22 cellular contexts compared by ENCODE assay signal in the genomic region with DNA sequence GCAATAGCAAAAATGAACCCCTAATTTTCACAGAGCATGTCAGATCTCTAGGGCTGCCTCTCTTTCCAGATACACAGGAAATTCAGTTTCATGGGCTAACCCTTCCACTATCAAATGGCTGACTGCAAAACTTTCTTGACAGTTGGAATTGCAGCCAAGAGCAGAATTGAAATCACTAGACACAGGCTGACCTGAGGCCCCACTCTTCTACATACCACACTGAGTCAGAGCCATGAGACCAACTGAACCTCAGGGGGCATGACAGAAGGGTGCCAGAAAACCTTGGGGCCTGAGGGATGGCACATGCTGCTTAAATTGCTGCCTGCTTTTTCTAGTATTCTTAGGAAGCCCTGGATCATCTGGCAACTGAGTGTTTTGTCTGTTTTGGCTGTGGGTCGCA. TPM values are rescaled to one million over a fixed set of nuclear protein-coding genes. Genes with fewer than 3 reads are reported as not detected.
A peak's percentile ranks its signal among the peaks of the same experiment; 100 is the strongest.
DNase-seq lines count a peak whose midpoint lies in the region; ATAC-seq and TF ChIP-seq lines count a peak whose summit lies in the region.
"Had no signal": no experiment of that assay in that cellular context is flagged by ENCODE, and none has a peak within 500 bp of the region (broad histone marks: within the 10 kb centered on the region; RNA-seq: fewer than 3 reads in every experiment).

No MANE protein-coding gene starts in this region.

- CTCF ChIA-PET in naive thymus-derived CD4-positive, alpha-beta T cell (lab: Charles Lee), result no interaction called here

- no peaks in the 10 kb centered on the region for H3K36me3 ChIP-seq in GM23338 (ENCODE audit: insufficient read depth)
- no peaks in the 10 kb centered on the region for H3K36me3 ChIP-seq in naive thymus-derived CD4-positive, alpha-beta T cell (ENCODE audit: control insufficient read depth in 2 of 3, insufficient read depth in 3 of 3, low read length in 3 of 3)
- H3K36me3 ChIP-seq: esophagus muscularis mucosa had no signal

- H3F3A ChIP-seq in GM23338 (replicated peaks; ENCODE audit: low read depth), result no peaks in the 10 kb centered on the region

- H3K4me3 ChIP-seq in GM23338, result no peak overlapping the region
- no peak overlapping the region for H3K4me3 ChIP-seq in naive thymus-derived CD4-positive, alpha-beta T cell (ENCODE audit: low read length)
- H3K4me3 ChIP-seq: esophagus muscularis mucosa, PC-9, SK-N-MC had no signal

- H3K9me3 Mint-ChIP-seq in GM23338, result no peaks in the 10 kb centered on the region; the same call in 2 of the 3 replicates
- H3K9me3 Mint-ChIP-seq in stimulated activated naive B cell treated with anti-CD40 and anti-IgM and Interleukin-4, amounts not matched to agents 10 μg/mL and 1 μg/mL and 100 μg/mL, for 72 hours, result no peaks in the 10 kb centered on the region
- H3K9me3 Mint-ChIP-seq in naive thymus-derived CD4-positive, alpha-beta T cell, result peaks cover 0 to 2% (median 0%) of the 10 kb centered on the region in 11 donors
- H3K9me3 Mint-ChIP-seq: activated naive CD4-positive, alpha-beta T cell treated with anti-CD3 and anti-CD28 coated beads, Interleukin-2, amount 10 ng/mL, durations not matched to agents 7 days and 5 days had no signal

- no peak overlapping the region for H3K4me3 Mint-ChIP-seq in GM23338
- no peak overlapping the region for H3K4me3 Mint-ChIP-seq in stimulated activated naive B cell treated with anti-CD40 and anti-IgM and Interleukin-4, amounts not matched to agents 10 μg/mL and 1 μg/mL and 100 μg/mL, for 72 hours
- no peak overlapping the region for H3K4me3 Mint-ChIP-seq in naive thymus-derived CD4-positive, alpha-beta T cell
- H3K4me3 Mint-ChIP-seq: activated CD4-positive, alpha-beta T cell treated with anti-CD3 and anti-CD28 coated beads, Interleukin-2, amount 10 ng/mL, durations not matched to agents 7 days and 5 days; activated naive CD4-positive, alpha-beta T cell treated with anti-CD3 and anti-CD28 coated beads, Interleukin-2, amount 10 ng/mL, durations not matched to agents 7 days and 5 days had no signal

- H3K4me2 ChIP-seq in GM23338, result 0 out of 2 replicates have a peak overlapping the region, but pooled peaks have one; percentile 92
- H3K4me2 ChIP-seq: PC-9 had no signal

- H3K4me1 Mint-ChIP-seq in GM23338, result peaks cover 27% of the 10 kb centered on the region
- peaks cover 28 to 53% of the 10 kb centered on the region in 2 donors for H3K4me1 Mint-ChIP-seq in stimulated activated naive B cell treated with anti-CD40 and anti-IgM and Interleukin-4, amounts not matched to agents 10 μg/mL and 1 μg/mL and 100 μg/mL, for 72 hours
- H3K4me1 Mint-ChIP-seq in naive thymus-derived CD4-positive, alpha-beta T cell, result peaks cover 5 to 21% (median 15%) of the 10 kb centered on the region in 7 donors

- peaks cover 21% of the 10 kb centered on the region for H3K27me3 ChIP-seq in GM23338 (ENCODE audit: insufficient read depth)
- H3K27me3 ChIP-seq in naive thymus-derived CD4-positive, alpha-beta T cell (ENCODE audit: control insufficient read depth in 2 of 2, insufficient read depth in 2 of 2, low read length in 2 of 2), result no peaks in the 10 kb centered on the region

- H2AFZ ChIP-seq in GM23338, result peak overlapping the region; percentile 76; the same call in 1 of the 2 replicates
- H2AFZ ChIP-seq: PC-9 had no signal

- no peaks in the 10 kb centered on the region for H4K20me1 ChIP-seq in GM23338 (replicated peaks; ENCODE audit: insufficient read depth)

- DNase-seq in GM23338 (ENCODE audit: low spot score) (no peak), NCI-H69 (lab: John Stamatoyannopoulos, UW) (peak; percentile 6), fibroblast of gingiva (ENCODE audit: low read depth) (peak; percentile 34), renal cortical epithelial cell (ENCODE audit: low read depth) (peak; percentile 26)
- no peak for DNase-seq in stimulated activated naive B cell treated with anti-CD40 and anti-IgM and Interleukin-4, amounts not matched to agents 10 μg/mL and 1 μg/mL and 100 μg/mL, for 72 hours
- DNase-seq in naive thymus-derived CD4-positive, alpha-beta T cell, result no peak
- no peak for DNase-seq in activated CD4-positive, alpha-beta T cell treated with anti-CD3 and anti-CD28 coated beads for 4 hours
- DNase-seq: activated CD4-positive, alpha-beta T cell treated with anti-CD3 and anti-CD28 coated beads, Interleukin-2, amount 10 ng/mL, durations not matched to agents 7 days and 5 days; activated naive CD4-positive, alpha-beta T cell treated with anti-CD3 and anti-CD28 coated beads, Interleukin-2, amount 10 ng/mL, durations not matched to agents 7 days and 5 days; effector CD4-positive, alpha-beta T cell; GDM1; kidney glomerular epithelial cell; MM.1S; NCI-H2081; occipital lobe; PC-9; substantia nigra had no signal

- no peaks in the 10 kb centered on the region for H3K9me3 ChIP-seq in naive thymus-derived CD4-positive, alpha-beta T cell (ENCODE audit: control insufficient read depth in 2 of 3, low read length in 3 of 3)
- H3K9me3 ChIP-seq: esophagus muscularis mucosa had no signal

- no peaks in the 10 kb centered on the region for H3K9me2 ChIP-seq in GM23338 (ENCODE audit: insufficient read depth)

- peaks cover 20% of the 10 kb centered on the region; the same call in 1 of the 2 replicates for H3K79me2 ChIP-seq in GM23338 (replicated peaks; ENCODE audit: insufficient read depth)

- intact Hi-C loops in naive thymus-derived CD4-positive, alpha-beta T cell (cut with micrococcal nuclease), result loop anchor here in 1 of 2 donors (5.0 kb wide), 1 partner anchor 67 kb away; no protein-coding TSS in a partner anchor

- no peaks in the 10 kb centered on the region; the same call in 2 of the 3 replicates for H3K36me3 Mint-ChIP-seq in GM23338 (ENCODE audit: low read depth)
- H3K36me3 Mint-ChIP-seq in stimulated activated naive B cell treated with anti-CD40 and anti-IgM and Interleukin-4, amounts not matched to agents 10 μg/mL and 1 μg/mL and 100 μg/mL, for 72 hours, result peaks cover 0 to 3% of the 10 kb centered on the region in 2 donors
- peaks cover 0 to 6% (median 0%) of the 10 kb centered on the region in 5 donors for H3K36me3 Mint-ChIP-seq in naive thymus-derived CD4-positive, alpha-beta T cell
- H3K36me3 Mint-ChIP-seq: activated naive CD4-positive, alpha-beta T cell treated with anti-CD3 and anti-CD28 coated beads, Interleukin-2, amount 10 ng/mL, durations not matched to agents 7 days and 5 days had no signal

- H3K27ac Mint-ChIP-seq in GM23338, result no peak overlapping the region
- H3K27ac Mint-ChIP-seq in stimulated activated naive B cell treated with anti-CD40 and anti-IgM and Interleukin-4, amounts not matched to agents 10 μg/mL and 1 μg/mL and 100 μg/mL, for 72 hours, result no peak overlapping the region
- H3K27ac Mint-ChIP-seq in naive thymus-derived CD4-positive, alpha-beta T cell, result no peak overlapping the region
- H3K27ac Mint-ChIP-seq: activated CD4-positive, alpha-beta T cell treated with anti-CD3 and anti-CD28 coated beads, Interleukin-2, amount 10 ng/mL, durations not matched to agents 7 days and 5 days; activated naive CD4-positive, alpha-beta T cell treated with anti-CD3 and anti-CD28 coated beads, Interleukin-2, amount 10 ng/mL, durations not matched to agents 7 days and 5 days had no signal

- H3K27me3 Mint-ChIP-seq in GM23338 (ENCODE audit: insufficient read depth, low read depth, poor library complexity), result peaks cover 17% of the 10 kb centered on the region
- peaks cover 0 to 11% of the 10 kb centered on the region in 2 donors for H3K27me3 Mint-ChIP-seq in stimulated activated naive B cell treated with anti-CD40 and anti-IgM and Interleukin-4, amounts not matched to agents 10 μg/mL and 1 μg/mL and 100 μg/mL, for 72 hours
- H3K27me3 Mint-ChIP-seq in naive thymus-derived CD4-positive, alpha-beta T cell, result peaks cover 17 to 28% (median 19%) of the 10 kb centered on the region in 5 donors

- peaks cover 29% of the 10 kb centered on the region for H3K4me1 ChIP-seq in GM23338 (ENCODE audit: insufficient read depth)
- peaks cover 0 to 5% of the 10 kb centered on the region in 2 donors for H3K4me1 ChIP-seq in naive thymus-derived CD4-positive, alpha-beta T cell (ENCODE audit: control insufficient read depth in 2 of 2, insufficient read depth in 2 of 2, low read length in 2 of 2)

- ATAC-seq in GM23338 (no peak), HG03442 (IDR thresholded peaks at IDR 0.05; ENCODE audit: unreplicated experiment) (no peak)
- ATAC-seq in stimulated activated naive B cell treated with anti-CD40 and anti-IgM and Interleukin-4, amounts not matched to agents 10 μg/mL and 1 μg/mL and 100 μg/mL, for 72 hours (replicated peaks), result no peak
- ATAC-seq in naive thymus-derived CD4-positive, alpha-beta T cell, result no peak
- ATAC-seq: sciatic nerve had no signal

- POLR2A ChIA-PET in naive thymus-derived CD4-positive, alpha-beta T cell (lab: Charles Lee), result no interaction called here

- no peak for TF ChIP-seq CTCF in GM23338 (conservative IDR thresholded peaks at IDR 0.05; ENCODE audit: low read depth in 2 of 2)

- no peak overlapping the region for H3K27ac ChIP-seq in GM23338 (ENCODE audit: low read depth)
- no peak overlapping the region for H3K27ac ChIP-seq in naive thymus-derived CD4-positive, alpha-beta T cell (ENCODE audit: low read depth, low read length)
- H3K27ac ChIP-seq: esophagus muscularis mucosa, PC-9, SK-N-MC had no signal

TF ChIP-seq in GM23338, 12 proteins besides CTCF, POLR2A, EP300 and RAD21 (continues in another document):
- TF ChIP-seq ZNF114 (CRISPR knock-in tag; IDR thresholded peaks at IDR 0.05), result no peak
- no peak for TF ChIP-seq STAT1 (IDR thresholded peaks at IDR 0.05; ENCODE audit: unreplicated experiment)

RNA-seq across cellular contexts. Expression of a gene that starts 1.7 kb away (rescaled TPM):
- 10.1 and 11.6 TPM in 2 replicates for total RNA-seq in GM23338 (2014; rRNA removed; shearing (Covaris generic))
- 8.7 and 9.2 TPM in 2 replicates for polyA plus RNA-seq in GM23338 (2016; fragmentation: Nextera tagmentation; extraction: Ambion mirVana)
- not detected in 2 replicates for total RNA-seq in renal cortical epithelial cell
- total RNA-seq in naive thymus-derived CD4-positive, alpha-beta T cell, result 1 to 10 TPM in 1 of 5 experiments, under 1 TPM in 1, not detected in 3; 0.13 to 1.2 TPM
- polyA plus RNA-seq in naive thymus-derived CD4-positive, alpha-beta T cell, result not detected
- total RNA-seq: activated CD4-positive, alpha-beta T cell treated with anti-CD3 and anti-CD28 coated beads, Interleukin-2, amount 10 ng/mL, durations not matched to agents 7 days and 5 days; cardiac septum; PC-9 had no signal

Comparison
In these comparisons a context has a peak if more than half of its experiments do, and no peak if none do; other contexts are left out.
1. DNase-seq: peak in NCI-H69 (single experiment), fibroblast of gingiva (single experiment) and renal cortical epithelial cell (single experiment); none in GM23338 (single experiment), stimulated activated naive B cell treated with anti-CD40 and anti-IgM and Interleukin-4, amounts not matched to agents 10 μg/mL and 1 μg/mL and 100 μg/mL, for 72 hours (single experiment), naive thymus-derived CD4-positive, alpha-beta T cell (0 of 9) and activated CD4-positive, alpha-beta T cell treated with anti-CD3 and anti-CD28 coated beads for 4 hours (0 of 2).